Comparison of ENCODE assay signal across 1 cellular context in genomic region chr20:38926142-38926933, GRCh38.
A peak's percentile ranks its signal among the peaks of the same experiment; 100 is the strongest.
TF ChIP-seq lines count a peak whose summit lies in the region.

Gene FAM83D, plus strand, starts transcription at chr20:38926417. Its CDS starts 26 bp downstream, at chr20:38926443.

TF ChIP-seq in K562, 482 proteins besides CTCF, POLR2A, EP300 and RAD21 (continued from another document and continues in another):
- TF ChIP-seq PRMT5 (CRISPR knock-in tag; IDR thresholded peaks at IDR 0.05) (peak; percentile 32; the same call in 1 of the 2 replicates), ZC3H11A (IDR thresholded peaks at IDR 0.05; ENCODE audit: low read depth, low read length) (no peak), U2AF2 (optimal IDR thresholded peaks at IDR 0.05; ENCODE audit: low read depth, low read length) (no peak), CGGBP1 (CRISPR knock-in tag; IDR thresholded peaks at IDR 0.05) (peak; percentile 73; the same call in 1 of the 2 replicates), FIP1L1 (IDR thresholded peaks at IDR 0.05; ENCODE audit: low read depth, low read length, poor library complexity, severe bottlenecking) (peak; percentile 96), SREBF1 (IDR thresholded peaks at IDR 0.05; ENCODE audit: borderline replicate concordance, low read depth, low read length) (no peak), SP1 (CRISPR knock-in tag; IDR thresholded peaks at IDR 0.05) (peak; percentile 99), MYBL2 (IDR thresholded peaks at IDR 0.05; ENCODE audit: low read depth) (peak; percentile 98), MYBL2 (CRISPR knock-in tag; IDR thresholded peaks at IDR 0.05; ENCODE audit: borderline replicate concordance) (peak; percentile 94; the same call in 1 of the 2 replicates), ZFP1 (CRISPR knock-in tag; IDR thresholded peaks at IDR 0.05) (no peak), CBFA2T2 (conservative IDR thresholded peaks at IDR 0.05) (no peak), ATF7 (IDR thresholded peaks at IDR 0.05) (peak; percentile 83), ZNF609 (CRISPR knock-in tag; IDR thresholded peaks at IDR 0.05; ENCODE audit: borderline replicate concordance) (0 out of 2 replicates have a peak, but pooled peaks have one; percentile 38), TEAD1 (CRISPR knock-in tag; IDR thresholded peaks at IDR 0.05) (peak; percentile 53 to 75; a peak in 2 of 4 replicates), MYC (IDR thresholded peaks at IDR 0.05; ENCODE audit: low read depth, low read length) (peak; percentile 53; the same call in 1 of the 2 replicates), MYC (CRISPR knock-in tag; IDR thresholded peaks at IDR 0.05; ENCODE audit: borderline replicate concordance, low read depth) (no peak), RB1 (IDR thresholded peaks at IDR 0.05; ENCODE audit: low read depth) (peak; percentile 85), LCOR (CRISPR knock-in tag; IDR thresholded peaks at IDR 0.05) (peak; percentile 90), CTBP1 (IDR thresholded peaks at IDR 0.05; ENCODE audit: borderline replicate concordance) (peak; percentile 79), CCNT2 (IDR thresholded peaks at IDR 0.05; ENCODE audit: borderline replicate concordance, extremely low read depth, insufficient read length, low read depth, low read length) (peak; percentile 62), SMAD1 (IDR thresholded peaks at IDR 0.05; ENCODE audit: low read depth, low read length, partially characterized antibody) (peak; percentile 70), GTF2E2 (tag; IDR thresholded peaks at IDR 0.05) (peak; percentile 74; the same call in 1 of the 2 replicates), PTTG1 (tag; IDR thresholded peaks at IDR 0.05; ENCODE audit: low read depth) (no peak), RBBP5 (IDR thresholded peaks at IDR 0.05; ENCODE audit: borderline replicate concordance, insufficient read depth, low read length, poor library complexity, severe bottlenecking) (peak; percentile 93), ARID3A (IDR thresholded peaks at IDR 0.05; ENCODE audit: borderline replicate concordance, low read depth, low read length) (peak; percentile 41; the same call in 1 of the 2 replicates), HNRNPK (IDR thresholded peaks at IDR 0.05; ENCODE audit: low read depth, low read length, poor library complexity, severe bottlenecking) (peak; percentile 13), TOE1 (IDR thresholded peaks at IDR 0.05; ENCODE audit: borderline replicate concordance) (peak; percentile 22; the same call in 1 of the 2 replicates), TOE1 (CRISPR knock-in tag; IDR thresholded peaks at IDR 0.05; ENCODE audit: borderline replicate concordance, low read depth) (peak; percentile 24; the same call in 1 of the 2 replicates), CREB1 (IDR thresholded peaks at IDR 0.05) (peak; percentile 45), CREB1 (CRISPR knock-in tag; IDR thresholded peaks at IDR 0.05) (0 out of 2 replicates have a peak, but pooled peaks have one; percentile 6), CHD1 (IDR thresholded peaks at IDR 0.05; ENCODE audit: low read length) (peak; percentile 87), SNIP1 (IDR thresholded peaks at IDR 0.05; ENCODE audit: low read depth) (no peak), KAT7 (CRISPR knock-in tag; IDR thresholded peaks at IDR 0.05; ENCODE audit: borderline replicate concordance) (peak; percentile 90; the same call in 1 of the 2 replicates), MAZ (CRISPR knock-in tag; conservative IDR thresholded peaks at IDR 0.05 in 1 of 2, IDR thresholded peaks at IDR 0.05 in 1 of 2) (peak; percentile 26 to 78; a peak in 2 of 4 replicates), TAF1 (IDR thresholded peaks at IDR 0.05; ENCODE audit: control insufficient read depth, extremely low read depth, insufficient read depth, low read length, severe bottlenecking) (peak; percentile 79), ARHGAP35 (IDR thresholded peaks at IDR 0.05; ENCODE audit: partially characterized antibody) (no peak), MXI1 (IDR thresholded peaks at IDR 0.05; ENCODE audit: low read depth, low read length) (peak; percentile 75), BRF2 (IDR thresholded peaks at IDR 0.05; ENCODE audit: borderline replicate concordance, insufficient read depth, insufficient read length) (no peak), GABPB1 (CRISPR knock-in tag; IDR thresholded peaks at IDR 0.05) (peak; percentile 84), STAT6 (CRISPR knock-in tag; IDR thresholded peaks at IDR 0.05) (peak; percentile 31; the same call in 1 of the 2 replicates), E2F3 (CRISPR knock-in tag; IDR thresholded peaks at IDR 0.05) (peak; percentile 64; the same call in 1 of the 2 replicates), GMEB1 (CRISPR knock-in tag; IDR thresholded peaks at IDR 0.05) (0 out of 2 replicates have a peak, but pooled peaks have one; percentile 14), CBX1 (IDR thresholded peaks at IDR 0.05; ENCODE audit: low read depth) (peak; percentile 92; the same call in 1 of the 2 replicates), CREM (IDR thresholded peaks at IDR 0.05; ENCODE audit: low read depth) (peak; percentile 57), NFYB (IDR thresholded peaks at IDR 0.05; ENCODE audit: extremely low read depth, insufficient read length) (peak; percentile 98), ZNF764 (CRISPR knock-in tag; IDR thresholded peaks at IDR 0.05; ENCODE audit: low read depth) (0 out of 2 replicates have a peak, but pooled peaks have one; percentile 50), MBD2 (IDR thresholded peaks at IDR 0.05; ENCODE audit: borderline replicate concordance, low read depth) (peak; percentile 93), ZZZ3 (IDR thresholded peaks at IDR 0.05) (no peak), HMG20B (CRISPR knock-in tag; IDR thresholded peaks at IDR 0.05) (no peak), HCFC1 (IDR thresholded peaks at IDR 0.05; ENCODE audit: low read depth, low read length) (0 out of 2 replicates have a peak, but pooled peaks have one; percentile 1), CXXC5 (CRISPR knock-in tag; IDR thresholded peaks at IDR 0.05) (peak; percentile 72), TEAD4 (IDR thresholded peaks at IDR 0.05; ENCODE audit: low read length) (peak; percentile 38; the same call in 1 of the 2 replicates), TEAD4 (CRISPR knock-in tag; IDR thresholded peaks at IDR 0.05; ENCODE audit: borderline replicate concordance) (no peak), SAP30 (IDR thresholded peaks at IDR 0.05; ENCODE audit: borderline replicate concordance, insufficient read depth, low read depth, low read length, poor library complexity, severe bottlenecking) (peak; percentile 96), NFIC (IDR thresholded peaks at IDR 0.05) (peak; percentile 77)
- TF ChIP-seq, protein P1, sequence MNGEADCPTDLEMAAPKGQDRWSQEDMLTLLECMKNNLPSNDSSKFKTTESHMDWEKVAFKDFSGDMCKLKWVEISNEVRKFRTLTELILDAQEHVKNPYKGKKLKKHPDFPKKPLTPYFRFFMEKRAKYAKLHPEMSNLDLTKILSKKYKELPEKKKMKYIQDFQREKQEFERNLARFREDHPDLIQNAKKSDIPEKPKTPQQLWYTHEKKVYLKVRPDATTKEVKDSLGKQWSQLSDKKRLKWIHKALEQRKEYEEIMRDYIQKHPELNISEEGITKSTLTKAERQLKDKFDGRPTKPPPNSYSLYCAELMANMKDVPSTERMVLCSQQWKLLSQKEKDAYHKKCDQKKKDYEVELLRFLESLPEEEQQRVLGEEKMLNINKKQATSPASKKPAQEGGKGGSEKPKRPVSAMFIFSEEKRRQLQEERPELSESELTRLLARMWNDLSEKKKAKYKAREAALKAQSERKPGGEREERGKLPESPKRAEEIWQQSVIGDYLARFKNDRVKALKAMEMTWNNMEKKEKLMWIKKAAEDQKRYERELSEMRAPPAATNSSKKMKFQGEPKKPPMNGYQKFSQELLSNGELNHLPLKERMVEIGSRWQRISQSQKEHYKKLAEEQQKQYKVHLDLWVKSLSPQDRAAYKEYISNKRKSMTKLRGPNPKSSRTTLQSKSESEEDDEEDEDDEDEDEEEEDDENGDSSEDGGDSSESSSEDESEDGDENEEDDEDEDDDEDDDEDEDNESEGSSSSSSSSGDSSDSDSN (IDR thresholded peaks at IDR 0.05; ENCODE audit: borderline replicate concordance in 1 of 2, low read depth in 2 of 2, low read length in 2 of 2): peak in 1 of 2 experiments; percentile 62; a peak in 1 of 4 replicates
- TF ChIP-seq, protein P2, sequence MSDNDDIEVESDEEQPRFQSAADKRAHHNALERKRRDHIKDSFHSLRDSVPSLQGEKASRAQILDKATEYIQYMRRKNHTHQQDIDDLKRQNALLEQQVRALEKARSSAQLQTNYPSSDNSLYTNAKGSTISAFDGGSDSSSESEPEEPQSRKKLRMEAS (CRISPR knock-in tag; IDR thresholded peaks at IDR 0.05): peak; percentile 74
